19 cellular contexts compared by ENCODE assay signal in the genomic region with DNA sequence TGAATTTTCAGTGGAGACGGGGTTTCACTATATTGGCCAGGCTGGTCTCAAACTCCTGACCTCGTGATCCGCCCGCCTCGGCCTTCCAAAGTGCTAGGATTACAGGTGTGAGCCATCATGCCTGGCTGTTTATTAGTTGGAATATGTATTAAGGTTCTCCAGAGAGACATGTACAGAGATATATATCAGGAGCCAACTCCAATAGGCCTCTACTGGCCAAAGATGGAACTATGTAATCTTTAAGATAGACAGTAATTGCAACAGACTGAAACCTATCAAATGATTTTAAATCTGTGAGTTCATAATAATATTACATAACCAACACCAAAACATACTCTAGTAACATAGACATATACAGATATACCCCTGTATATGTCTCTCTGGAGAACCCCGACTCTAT. TPM values are rescaled to one million over a fixed set of nuclear protein-coding genes. Genes with fewer than 3 reads are reported as not detected.
"Had no signal": no experiment of that assay in that cellular context is flagged by ENCODE, and none has a peak within 500 bp of the region (broad histone marks: within the 10 kb centered on the region; RNA-seq: fewer than 3 reads in every experiment).

No MANE protein-coding gene starts in this region.

- H3K9me3 ChIP-seq: colonic mucosa, ovary, vagina had no signal

- ATAC-seq: activated CD4-positive, alpha-beta T cell treated with anti-CD3 and anti-CD28 coated beads for 36 hours; activated naive CD8-positive, alpha-beta T cell treated with anti-CD3 and anti-CD28 coated beads, Interleukin-2, amount 50 U/mL, for 24 hours; left ventricle myocardium superior had no signal

- H3K9me3 Mint-ChIP-seq: activated CD4-positive, alpha-beta memory T cell treated with anti-CD3 and anti-CD28 coated beads, Interleukin-2, amount 10 ng/mL, durations not matched to agents 7 days and 5 days; activated naive CD8-positive, alpha-beta T cell treated with anti-CD3 and anti-CD28 coated beads, Interleukin-2, amount 50 U/mL, for 24 hours; activated T-helper 1 cell treated with anti-CD3 and anti-CD28 coated beads, Interleukin-12 subunit alpha, Interleukin-12 subunit beta, Interleukin-2, Interleukin-4 antibody, amounts not matched to agents 30 ng/mL and 10 ng/mL and 1 ng/mL, durations not matched to agents 14 hours and 24 hours and 36 hours had no signal

- H3K27me3 Mint-ChIP-seq: activated CD4-positive, alpha-beta T cell treated with anti-CD3 and anti-CD28 coated beads for 36 hours; activated naive CD8-positive, alpha-beta T cell treated with anti-CD3 and anti-CD28 coated beads, Interleukin-2, amount 50 U/mL, for 24 hours had no signal

- H3K36me3 ChIP-seq: colonic mucosa, ovary, vagina, WERI-Rb-1 had no signal

- H2AFZ ChIP-seq: hepatocyte had no signal

- H3K27ac ChIP-seq: colonic mucosa, hepatocyte, ovary, vagina, WERI-Rb-1 had no signal

- H3K4me1 Mint-ChIP-seq: activated CD4-positive, alpha-beta memory T cell treated with anti-CD3 and anti-CD28 coated beads, Interleukin-2, amount 10 ng/mL, durations not matched to agents 7 days and 5 days; activated CD4-positive, alpha-beta T cell treated with anti-CD3 and anti-CD28 coated beads for 36 hours; activated naive CD8-positive, alpha-beta T cell treated with anti-CD3 and anti-CD28 coated beads, Interleukin-2, amount 50 U/mL, for 24 hours; nephron progenitor cell had no signal

- H3K4me3 ChIP-seq: colonic mucosa, hepatocyte, ovary, vagina had no signal

- H3K79me2 ChIP-seq: hepatocyte had no signal

- H3K4me3 Mint-ChIP-seq: activated CD4-positive, alpha-beta memory T cell treated with anti-CD3 and anti-CD28 coated beads, Interleukin-2, amount 10 ng/mL, durations not matched to agents 7 days and 5 days; activated CD4-positive, alpha-beta T cell treated with anti-CD3 and anti-CD28 coated beads for 36 hours; activated naive CD8-positive, alpha-beta T cell treated with anti-CD3 and anti-CD28 coated beads, Interleukin-2, amount 50 U/mL, for 24 hours; activated T-helper 1 cell treated with anti-CD3 and anti-CD28 coated beads, Interleukin-12 subunit alpha, Interleukin-12 subunit beta, Interleukin-2, Interleukin-4 antibody, amounts not matched to agents 30 ng/mL and 10 ng/mL and 1 ng/mL, durations not matched to agents 14 hours and 24 hours and 36 hours; nephron progenitor cell had no signal

- H3K4me2 ChIP-seq: hepatocyte had no signal

- DNase-seq: activated CD4-positive, alpha-beta memory T cell treated with anti-CD3 and anti-CD28 coated beads, Interleukin-2, amount 10 ng/mL, durations not matched to agents 7 days and 5 days; activated CD4-positive, alpha-beta T cell treated with anti-CD3 and anti-CD28 coated beads for 36 hours; activated naive CD4-positive, alpha-beta T cell treated with Interleukin-2 at 50 U/mL for 16 hours; activated naive CD8-positive, alpha-beta T cell treated with anti-CD3 and anti-CD28 coated beads, Interleukin-2, amount 50 U/mL, for 24 hours; colonic mucosa; effector CD4-positive, alpha-beta T cell; left ventricle myocardium superior; mesendoderm; nephron progenitor cell; ovary; stimulated activated CD4-positive, alpha-beta T cell treated with anti-CD3 and anti-CD28 coated beads, Interleukin-4, amount 100 ng/mL, for 24 hours; T-helper 9 cell; WERI-Rb-1 had no signal

- H3K4me1 ChIP-seq: colonic mucosa, vagina had no signal

- H3K27ac Mint-ChIP-seq: activated CD4-positive, alpha-beta memory T cell treated with anti-CD3 and anti-CD28 coated beads, Interleukin-2, amount 10 ng/mL, durations not matched to agents 7 days and 5 days; activated CD4-positive, alpha-beta T cell treated with anti-CD3 and anti-CD28 coated beads for 36 hours; activated naive CD8-positive, alpha-beta T cell treated with anti-CD3 and anti-CD28 coated beads, Interleukin-2, amount 50 U/mL, for 24 hours; activated T-helper 1 cell treated with anti-CD3 and anti-CD28 coated beads, Interleukin-12 subunit alpha, Interleukin-12 subunit beta, Interleukin-2, Interleukin-4 antibody, amounts not matched to agents 30 ng/mL and 10 ng/mL and 1 ng/mL, durations not matched to agents 14 hours and 24 hours and 36 hours; nephron progenitor cell had no signal

- H3K27me3 ChIP-seq: colonic mucosa, hepatocyte, ovary, vagina had no signal

RNA-seq across cellular contexts. Expression of gene DMP1, which starts 5.8 kb away (rescaled TPM):
- total RNA-seq: activated CD4-positive, alpha-beta memory T cell treated with anti-CD3 and anti-CD28 coated beads, Interleukin-2, amount 10 ng/mL, durations not matched to agents 7 days and 5 days; activated CD4-positive, alpha-beta T cell treated with anti-CD3 and anti-CD28 coated beads for 36 hours; activated T-helper 1 cell treated with anti-CD3 and anti-CD28 coated beads, Interleukin-12 subunit alpha, Interleukin-12 subunit beta, Interleukin-2, Interleukin-4 antibody, amounts not matched to agents 30 ng/mL and 10 ng/mL and 1 ng/mL, durations not matched to agents 14 hours and 24 hours and 36 hours; cardiac septum; colonic mucosa; hepatocyte; kidney epithelial cell; left ventricle myocardium superior; ovary; vagina had no signal

RNA-seq across cellular contexts. Expression of gene DSPP, which starts 36.0 kb away (rescaled TPM):
- total RNA-seq: activated CD4-positive, alpha-beta memory T cell treated with anti-CD3 and anti-CD28 coated beads, Interleukin-2, amount 10 ng/mL, durations not matched to agents 7 days and 5 days; activated CD4-positive, alpha-beta T cell treated with anti-CD3 and anti-CD28 coated beads for 36 hours; activated T-helper 1 cell treated with anti-CD3 and anti-CD28 coated beads, Interleukin-12 subunit alpha, Interleukin-12 subunit beta, Interleukin-2, Interleukin-4 antibody, amounts not matched to agents 30 ng/mL and 10 ng/mL and 1 ng/mL, durations not matched to agents 14 hours and 24 hours and 36 hours; astrocyte; cardiac septum; colonic mucosa; hepatocyte; kidney epithelial cell; left ventricle myocardium superior; vagina had no signal
